In the genomic region with DNA sequence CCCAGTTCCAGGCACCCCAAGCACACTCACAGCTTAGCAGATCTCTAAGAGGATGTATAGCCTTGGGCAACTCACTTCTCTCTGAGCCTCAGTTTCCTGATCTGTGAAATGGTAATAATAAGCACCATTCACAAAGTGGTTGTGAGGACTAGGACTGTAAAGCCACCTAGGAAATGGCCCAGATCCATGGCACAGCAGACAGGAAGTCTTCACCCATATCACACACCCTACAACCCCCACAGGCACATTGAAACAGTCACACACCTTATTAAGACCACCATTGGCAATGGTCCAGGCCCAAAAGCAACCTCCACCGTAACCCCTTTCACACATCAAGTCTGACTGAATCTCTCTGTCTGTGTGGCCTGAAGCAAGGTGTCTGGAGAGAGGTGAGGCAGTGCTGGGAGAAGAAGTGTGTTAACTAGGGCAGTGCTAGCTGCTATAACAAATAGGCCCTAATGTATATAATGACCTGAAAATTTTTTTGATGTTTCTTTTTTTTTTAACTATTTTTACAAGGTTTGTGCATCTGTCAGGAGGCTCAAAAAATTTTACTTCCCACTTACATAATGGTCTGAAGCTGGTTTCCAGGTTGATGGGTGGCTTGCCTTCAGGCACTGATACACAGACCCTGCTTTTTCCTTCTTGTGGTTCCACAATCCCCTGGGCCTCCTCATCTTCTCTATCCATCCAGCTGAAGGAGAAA, we compare ENCODE assay signal across 21 cellular contexts. TPM values are rescaled to one million over a fixed set of nuclear protein-coding genes. Genes with fewer than 3 reads are reported as not detected.
DNase-seq lines count a peak whose midpoint lies in the region; ATAC-seq, FAIRE-seq and TF ChIP-seq lines count a peak whose summit lies in the region.
"Had no signal": no experiment of that assay in that cellular context is flagged by ENCODE, and none has a peak within 500 bp of the region (broad histone marks: within the 10 kb centered on the region; RNA-seq: fewer than 3 reads in every experiment).

No MANE protein-coding gene starts in this region.

- H3K4me1 ChIP-seq in BLaER1 (peaks cover 69% of the 10 kb centered on the region), HepG2 (ENCODE audit: insufficient read depth, low read length) (peaks cover 88% of the 10 kb centered on the region)
- H3K4me1 ChIP-seq in CD4-positive, alpha-beta memory T cell (ENCODE audit: insufficient read depth, low read length), result peaks cover 60% of the 10 kb centered on the region

- intact Hi-C loops in CD4-positive, alpha-beta memory T cell (cut with micrococcal nuclease), result loop anchor here (5.0 kb wide), 1 partner anchor 37 kb away; no protein-coding TSS in a partner anchor
- intact Hi-C loops in HepG2 (cut with micrococcal nuclease; ENCODE audit: unreplicated experiment), result no loop called here

- POLR2A ChIA-PET in CD4-positive, alpha-beta memory T cell (lab: Charles Lee; ENCODE audit: partially characterized antibody), result interaction anchor here (1.7 to 4.9 kb wide), 5 partner anchors 17 to 100 kb away, joined by 4 to 43 read pairs (median 22); a partner anchor contains a TSS
- POLR2A ChIA-PET in HepG2 (lab: Yijun Ruan, JAX), result interaction anchor here (0.6 to 6.8 kb wide), 10 partner anchors 10 to 268 kb away, joined by 3 to 84 read pairs (median 10); a partner anchor contains a TSS

- no peak for DNase-seq in CD4-positive, alpha-beta memory T cell
- no peak for DNase-seq in HepG2 (ENCODE audit: low spot score)
- no peak for DNase-seq in effector CD4-positive, alpha-beta T cell
- DNase-seq: amygdala; foreskin melanocyte; hypothalamus; islet precursor cell; NCI-H187; NCI-H748 treated with DMSO at 0.1 percent for 48 hours; PC-3; stimulated activated naive B cell treated with anti-CD40 and anti-IgM and Interleukin-4, amounts not matched to agents 10 μg/mL and 1 μg/mL and 100 μg/mL, for 72 hours; T-helper 2 cell had no signal

- H2AFZ ChIP-seq in HepG2 (ENCODE audit: low read length), result no peak overlapping the region

- ATAC-seq in HepG2 (no peak), HG02763 (IDR thresholded peaks at IDR 0.05; ENCODE audit: unreplicated experiment) (no peak)
- ATAC-seq: PC-3; sciatic nerve; stimulated activated naive B cell treated with anti-CD40 and anti-IgM and Interleukin-4, amounts not matched to agents 10 μg/mL and 1 μg/mL and 100 μg/mL, for 72 hours had no signal

- no TSS peak for BruUV-seq in HepG2 (replicated peaks; lab: Mats Ljungman, UMichigan)

- TF ChIP-seq CTCF in HepG2 (CRISPR knock-in tag; IDR thresholded peaks at IDR 0.05), result no peak

- TF ChIP-seq POLR2A in HepG2 (IDR thresholded peaks at IDR 0.05; ENCODE audit: insufficient read depth in 1 of 2, low read depth in 2 of 2, low read length in 2 of 2), result no peak

- H3K36me3 ChIP-seq in BLaER1 (no peaks in the 10 kb centered on the region), HepG2 (replicated peaks in 1 of 2; ENCODE audit: control insufficient read depth in 1 of 2, insufficient read depth in 2 of 2, low read length in 2 of 2) (no peaks in the 10 kb centered on the region)
- H3K36me3 ChIP-seq in CD4-positive, alpha-beta memory T cell (ENCODE audit: insufficient read depth, low read length), result no peaks in the 10 kb centered on the region
- H3K36me3 ChIP-seq: cardiac muscle cell had no signal

- peaks cover 11% of the 10 kb centered on the region for H3K79me2 ChIP-seq in HepG2 (ENCODE audit: insufficient read depth, low read length)

- peaks cover 43 to 90% (median 67%) of the 10 kb centered on the region in 4 donors for H3K4me1 Mint-ChIP-seq in CD4-positive, alpha-beta memory T cell

- H3K27ac Mint-ChIP-seq in CD4-positive, alpha-beta memory T cell, result peak overlapping the region in 4 of 7 donors; percentile 33 to 89 (median 36)
- H3K27ac Mint-ChIP-seq: stimulated activated naive B cell treated with anti-CD40 and anti-IgM and Interleukin-4, amounts not matched to agents 10 μg/mL and 1 μg/mL and 100 μg/mL, for 72 hours had no signal

- H3K27ac ChIP-seq in BLaER1 (no peak overlapping the region), HepG2 (ENCODE audit: extremely low read length, insufficient read depth, low read length) (no peak overlapping the region)
- no peak overlapping the region for H3K27ac ChIP-seq in CD4-positive, alpha-beta memory T cell (ENCODE audit: low read depth, low read length)
- H3K27ac ChIP-seq: cardiac muscle cell, epithelial cell of prostate, tibial nerve had no signal

- H3K4me3 Mint-ChIP-seq in CD4-positive, alpha-beta memory T cell, result peak overlapping the region in 3 of 8 donors; percentile 13 to 65 (median 49)
- H3K4me3 Mint-ChIP-seq: stimulated activated naive B cell treated with anti-CD40 and anti-IgM and Interleukin-4, amounts not matched to agents 10 μg/mL and 1 μg/mL and 100 μg/mL, for 72 hours had no signal

- no peak for TF ChIP-seq EP300 in HepG2 (IDR thresholded peaks at IDR 0.05; ENCODE audit: low read depth in 2 of 2, low read length in 2 of 2)
- no peak for TF ChIP-seq EP300 in HepG2 (CRISPR knock-in tag; IDR thresholded peaks at IDR 0.05; ENCODE audit: borderline replicate concordance)

- TF ChIP-seq RAD21 in HepG2 (CRISPR knock-in tag; IDR thresholded peaks at IDR 0.05), result no peak

- H3K4me3 ChIP-seq in BLaER1, result no peak overlapping the region
- H3K4me3 ChIP-seq in CD4-positive, alpha-beta memory T cell (ENCODE audit: low read length in 2 of 2), result no peak overlapping the region
- peak overlapping the region in 1 of 3 experiments; percentile 33; a peak in 1 of 6 replicates for H3K4me3 ChIP-seq in HepG2 (replicated peaks in 1 of 3; ENCODE audit: insufficient read depth in 1 of 3, low read depth in 2 of 3, low read length in 3 of 3)
- H3K4me3 ChIP-seq: cardiac muscle cell, lung, tibial nerve had no signal

- H3K9ac ChIP-seq in BLaER1 (no peak overlapping the region), HepG2 (ENCODE audit: insufficient read depth, low read depth, low read length) (peak overlapping the region; percentile 45)

- H4K20me1 ChIP-seq in BLaER1 (peaks cover 9% of the 10 kb centered on the region), HepG2 (ENCODE audit: insufficient read depth, low read length) (no peaks in the 10 kb centered on the region)

- H3K27me3 Mint-ChIP-seq in CD4-positive, alpha-beta memory T cell, result no peaks in the 10 kb centered on the region
- H3K27me3 Mint-ChIP-seq: stimulated activated naive B cell treated with anti-CD40 and anti-IgM and Interleukin-4, amounts not matched to agents 10 μg/mL and 1 μg/mL and 100 μg/mL, for 72 hours had no signal

- H3K36me3 Mint-ChIP-seq in CD4-positive, alpha-beta memory T cell, result peaks cover 7 to 31% of the 10 kb centered on the region in 2 donors

- no peak for FAIRE-seq in HepG2 (lab: Jason Lieb, UNC)

- 100% methylated on average over 1 of the region's 1 CpG for WGBS in HepG2 (ENCODE audit: low lambda C conversion rate)

- CTCF ChIA-PET in CD4-positive, alpha-beta memory T cell (lab: Charles Lee; ENCODE audit: partially characterized antibody), result interaction anchor here (1.3 to 8.7 kb wide), 5 partner anchors 15 to 48 kb away, joined by 5 to 90 read pairs (median 11); no protein-coding TSS in a partner anchor
- CTCF ChIA-PET in HepG2 (lab: Yijun Ruan, JAX; ENCODE audit: low intra/inter-chr PET ratio, low total read pairs), result no interaction called here

- in situ Hi-C loops in HepG2 (cut with HindIII; ENCODE audit: extremely low pct_ligation_motif_present, low pct_unique_long_range_greater_than_20kb), result loop anchor here (25.0 kb wide), 1 partner anchor 818 kb away; a partner anchor contains a TSS

- H3K4me2 ChIP-seq in BLaER1, result peak overlapping the region; percentile 99
- peak overlapping the region; percentile 75; the same call in 1 of the 2 replicates for H3K4me2 ChIP-seq in HepG2 (ENCODE audit: low read depth, low read length)

- no peaks in the 10 kb centered on the region for H3K9me3 ChIP-seq in BLaER1
- no peaks in the 10 kb centered on the region for H3K9me3 ChIP-seq in CD4-positive, alpha-beta memory T cell (ENCODE audit: control insufficient read depth in 1 of 2, low read length in 2 of 2)
- H3K9me3 ChIP-seq in HepG2 (ENCODE audit: low read length), result no peaks in the 10 kb centered on the region
- H3K9me3 ChIP-seq: tibial nerve had no signal

- H3K27me3 ChIP-seq in BLaER1, result no peaks in the 10 kb centered on the region
- H3K27me3 ChIP-seq in CD4-positive, alpha-beta memory T cell (ENCODE audit: insufficient read depth, low read length), result no peaks in the 10 kb centered on the region
- peaks cover 0 to 6% of the 10 kb centered on the region in 2 experiments; a peak in 1 of 5 replicates for H3K27me3 ChIP-seq in HepG2 (ENCODE audit: control insufficient read depth in 1 of 2, insufficient read depth in 2 of 2, low read length in 2 of 2)
- H3K27me3 ChIP-seq: cardiac muscle cell, tibial nerve had no signal

- peaks cover 0 to 3% (median under 1%) of the 10 kb centered on the region in 8 donors for H3K9me3 Mint-ChIP-seq in CD4-positive, alpha-beta memory T cell
- H3K9me3 Mint-ChIP-seq: stimulated activated naive B cell treated with anti-CD40 and anti-IgM and Interleukin-4, amounts not matched to agents 10 μg/mL and 1 μg/mL and 100 μg/mL, for 72 hours had no signal

RNA-seq across cellular contexts. Expression of a gene that starts 2.4 kb away (rescaled TPM):
- total RNA-seq in CD4-positive, alpha-beta memory T cell, result 100 to 1,000 TPM; 167 to 168 TPM
- polyA plus RNA-seq in CD4-positive, alpha-beta memory T cell, result 10 to 100 TPM; 62.3 to 96.7 TPM
- 10.7 and 11.1 TPM in 2 replicates for total RNA-seq in HepG2 (2016; rRNA removed; fragmentation: Illumina TruSeq; extraction: Trizol)
- 15.3 and 15.8 TPM in 2 replicates for total RNA-seq in HepG2 (2016; cell fraction: cytosol; rRNA removed; fragmentation: Illumina TruSeq; extraction: Trizol; ENCODE audit: low read depth)
- total RNA-seq in HepG2 (2016; cell fraction: insoluble cytoplasmic fraction; rRNA removed; fragmentation: Illumina TruSeq; extraction: Trizol), result 7.2 and 12.8 TPM in 2 replicates
- 15.5 and 16.6 TPM in 2 replicates for total RNA-seq in HepG2 (2016; cell fraction: membrane; rRNA removed; fragmentation: Illumina TruSeq; extraction: Trizol)
- 7.6 and 9.6 TPM in 2 replicates for total RNA-seq in HepG2 (2016; cell fraction: nucleus; rRNA removed; fragmentation: Illumina TruSeq; extraction: Trizol)
- polyA plus RNA-seq in HepG2 (2011; rRNA removed), result 17.2 and 27.9 TPM in 2 replicates
- 20.3 and 35.1 TPM in 2 replicates for polyA plus RNA-seq in HepG2 (2011; cell fraction: cytosol; rRNA removed)
- 48.0 and 49.7 TPM in 2 replicates for polyA plus RNA-seq in HepG2 (2011; cell fraction: nucleus; rRNA removed)
- 9.3 and 16.2 TPM in 2 replicates for polyA plus RNA-seq in HepG2 (2012)
- 11.0 and 13.5 TPM in 2 replicates for polyA plus RNA-seq in HepG2 (2016; cell fraction: cytosol; fragmentation: Illumina TruSeq; extraction: Trizol; ENCODE audit: low read depth)
- polyA plus RNA-seq in HepG2 (2016; cell fraction: insoluble cytoplasmic fraction; fragmentation: Illumina TruSeq; extraction: Trizol; ENCODE audit: low read depth), result 14.8 and 16.5 TPM in 2 replicates
- 11.0 and 11.4 TPM in 2 replicates for polyA plus RNA-seq in HepG2 (2016; cell fraction: membrane; fragmentation: Illumina TruSeq; extraction: Trizol; ENCODE audit: low read depth)
- polyA plus RNA-seq in HepG2 (2016; cell fraction: nucleus; fragmentation: Illumina TruSeq; extraction: Trizol; ENCODE audit: insufficient read depth, low read depth), result 19.6 TPM in 2 replicates
- polyA minus RNA-seq in HepG2 (2011; rRNA and poly(A)+ RNA removed; ENCODE audit: low replicate concordance), result 0.82 and 20.7 TPM in 2 replicates
- 7.2 and 9.7 TPM in 2 replicates for polyA minus RNA-seq in HepG2 (2011; cell fraction: cytosol; rRNA and poly(A)+ RNA removed)
- polyA minus RNA-seq in HepG2 (2011; cell fraction: nucleus; rRNA and poly(A)+ RNA removed), result 10.6 and 12.8 TPM in 2 replicates

RNA-seq across cellular contexts. Expression of a gene that starts 3.8 kb away (rescaled TPM):
- total RNA-seq in CD4-positive, alpha-beta memory T cell, result 100 to 1,000 TPM; 114 to 123 TPM
- polyA plus RNA-seq in CD4-positive, alpha-beta memory T cell, result 100 to 1,000 TPM; 223 to 322 TPM
- total RNA-seq in HepG2 (2016; rRNA removed; fragmentation: Illumina TruSeq; extraction: Trizol), result 94.5 and 191 TPM in 2 replicates
- total RNA-seq in HepG2 (2016; cell fraction: cytosol; rRNA removed; fragmentation: Illumina TruSeq; extraction: Trizol; ENCODE audit: low read depth), result 72.5 and 74.4 TPM in 2 replicates
- total RNA-seq in HepG2 (2016; cell fraction: insoluble cytoplasmic fraction; rRNA removed; fragmentation: Illumina TruSeq; extraction: Trizol), result 86.8 and 210 TPM in 2 replicates
- total RNA-seq in HepG2 (2016; cell fraction: membrane; rRNA removed; fragmentation: Illumina TruSeq; extraction: Trizol), result 109 and 128 TPM in 2 replicates
- 152 and 179 TPM in 2 replicates for total RNA-seq in HepG2 (2016; cell fraction: nucleus; rRNA removed; fragmentation: Illumina TruSeq; extraction: Trizol)
- polyA plus RNA-seq in HepG2 (2011; rRNA removed), result 193 and 197 TPM in 2 replicates
- polyA plus RNA-seq in HepG2 (2011; cell fraction: cytosol; rRNA removed), result 220 and 352 TPM in 2 replicates
- 256 and 281 TPM in 2 replicates for polyA plus RNA-seq in HepG2 (2011; cell fraction: nucleus; rRNA removed)
- polyA plus RNA-seq in HepG2 (2012), result 71.8 and 108 TPM in 2 replicates
- polyA plus RNA-seq in HepG2 (2016; cell fraction: cytosol; fragmentation: Illumina TruSeq; extraction: Trizol; ENCODE audit: low read depth), result 82.2 and 93.0 TPM in 2 replicates
- polyA plus RNA-seq in HepG2 (2016; cell fraction: insoluble cytoplasmic fraction; fragmentation: Illumina TruSeq; extraction: Trizol; ENCODE audit: low read depth), result 90.8 and 112 TPM in 2 replicates
- polyA plus RNA-seq in HepG2 (2016; cell fraction: membrane; fragmentation: Illumina TruSeq; extraction: Trizol; ENCODE audit: low read depth), result 103 and 135 TPM in 2 replicates
- 241 and 283 TPM in 2 replicates for polyA plus RNA-seq in HepG2 (2016; cell fraction: nucleus; fragmentation: Illumina TruSeq; extraction: Trizol; ENCODE audit: insufficient read depth, low read depth)
- polyA minus RNA-seq in HepG2 (2011; rRNA and poly(A)+ RNA removed; ENCODE audit: low replicate concordance), result 353 and 575 TPM in 2 replicates
- 147 and 182 TPM in 2 replicates for polyA minus RNA-seq in HepG2 (2011; cell fraction: cytosol; rRNA and poly(A)+ RNA removed)
- 87.0 and 96.2 TPM in 2 replicates for polyA minus RNA-seq in HepG2 (2011; cell fraction: nucleus; rRNA and poly(A)+ RNA removed)

RNA-seq across cellular contexts. Expression of a gene that starts 28.9 kb away (rescaled TPM):
- total RNA-seq in CD4-positive, alpha-beta memory T cell, result under 1 TPM in 1 of 2 experiments, not detected in 1; 0.11 TPM
- polyA plus RNA-seq in CD4-positive, alpha-beta memory T cell, result not detected
- 0.20 TPM in 1 of 2 replicates, not detected in the other for total RNA-seq in HepG2 (2016; rRNA removed; fragmentation: Illumina TruSeq; extraction: Trizol)
- total RNA-seq in HepG2 (2016; cell fraction: cytosol; rRNA removed; fragmentation: Illumina TruSeq; extraction: Trizol; ENCODE audit: low read depth), result not detected in 2 replicates
- not detected in 2 replicates for total RNA-seq in HepG2 (2016; cell fraction: insoluble cytoplasmic fraction; rRNA removed; fragmentation: Illumina TruSeq; extraction: Trizol)
- not detected in 2 replicates for total RNA-seq in HepG2 (2016; cell fraction: membrane; rRNA removed; fragmentation: Illumina TruSeq; extraction: Trizol)
- total RNA-seq in HepG2 (2016; cell fraction: nucleus; rRNA removed; fragmentation: Illumina TruSeq; extraction: Trizol), result not detected in 2 replicates
- polyA plus RNA-seq in HepG2 (2011; rRNA removed), result 0.03 TPM in 2 replicates
- 0.03 TPM in 1 of 2 replicates, not detected in the other for polyA plus RNA-seq in HepG2 (2011; cell fraction: cytosol; rRNA removed)
- polyA plus RNA-seq in HepG2 (2011; cell fraction: nucleus; rRNA removed), result 0.21 and 0.24 TPM in 2 replicates
- not detected in 2 replicates for polyA plus RNA-seq in HepG2 (2012)
- polyA plus RNA-seq in HepG2 (2016; cell fraction: cytosol; fragmentation: Illumina TruSeq; extraction: Trizol; ENCODE audit: low read depth), result not detected in 2 replicates
- polyA plus RNA-seq in HepG2 (2016; cell fraction: insoluble cytoplasmic fraction; fragmentation: Illumina TruSeq; extraction: Trizol; ENCODE audit: low read depth), result not detected in 2 replicates
- polyA plus RNA-seq in HepG2 (2016; cell fraction: membrane; fragmentation: Illumina TruSeq; extraction: Trizol; ENCODE audit: low read depth), result not detected in 2 replicates
- not detected in 2 replicates for polyA plus RNA-seq in HepG2 (2016; cell fraction: nucleus; fragmentation: Illumina TruSeq; extraction: Trizol; ENCODE audit: insufficient read depth, low read depth)
- polyA minus RNA-seq in HepG2 (2011; rRNA and poly(A)+ RNA removed; ENCODE audit: low replicate concordance), result not detected in 2 replicates
- 1.4 TPM in 1 of 2 replicates, not detected in the other for polyA minus RNA-seq in HepG2 (2011; cell fraction: cytosol; rRNA and poly(A)+ RNA removed)
- not detected in 2 replicates for polyA minus RNA-seq in HepG2 (2011; cell fraction: nucleus; rRNA and poly(A)+ RNA removed)
- total RNA-seq: cardiac muscle cell, dermis microvascular lymphatic vessel endothelial cell, lung, osteocyte, sciatic nerve, tibial nerve had no signal
- polyA plus RNA-seq: cardiac muscle cell had no signal

RNA-seq across cellular contexts. Expression of a gene that starts 43.6 kb away (rescaled TPM):
- 10 to 100 TPM; 17.3 TPM for total RNA-seq in CD4-positive, alpha-beta memory T cell
- polyA plus RNA-seq in CD4-positive, alpha-beta memory T cell, result 1 to 10 TPM in 1 of 2 donors, under 1 TPM in 1; 0.28 to 1.2 TPM
- 9.9 and 12.8 TPM in 2 replicates for total RNA-seq in HepG2 (2016; rRNA removed; fragmentation: Illumina TruSeq; extraction: Trizol)
- 6.1 and 6.8 TPM in 2 replicates for total RNA-seq in HepG2 (2016; cell fraction: cytosol; rRNA removed; fragmentation: Illumina TruSeq; extraction: Trizol; ENCODE audit: low read depth)
- 11.7 and 11.8 TPM in 2 replicates for total RNA-seq in HepG2 (2016; cell fraction: insoluble cytoplasmic fraction; rRNA removed; fragmentation: Illumina TruSeq; extraction: Trizol)
- 6.6 TPM in 2 replicates for total RNA-seq in HepG2 (2016; cell fraction: membrane; rRNA removed; fragmentation: Illumina TruSeq; extraction: Trizol)
- 10.4 and 14.3 TPM in 2 replicates for total RNA-seq in HepG2 (2016; cell fraction: nucleus; rRNA removed; fragmentation: Illumina TruSeq; extraction: Trizol)
- 10.5 and 11.2 TPM in 2 replicates for polyA plus RNA-seq in HepG2 (2011; rRNA removed)
- polyA plus RNA-seq in HepG2 (2011; cell fraction: cytosol; rRNA removed), result 6.0 and 15.2 TPM in 2 replicates
- 68.6 and 87.5 TPM in 2 replicates for polyA plus RNA-seq in HepG2 (2011; cell fraction: nucleus; rRNA removed)
- polyA plus RNA-seq in HepG2 (2012), result 4.6 and 6.6 TPM in 2 replicates
- 4.5 and 5.4 TPM in 2 replicates for polyA plus RNA-seq in HepG2 (2016; cell fraction: cytosol; fragmentation: Illumina TruSeq; extraction: Trizol; ENCODE audit: low read depth)
- 8.2 and 10.7 TPM in 2 replicates for polyA plus RNA-seq in HepG2 (2016; cell fraction: insoluble cytoplasmic fraction; fragmentation: Illumina TruSeq; extraction: Trizol; ENCODE audit: low read depth)
- polyA plus RNA-seq in HepG2 (2016; cell fraction: membrane; fragmentation: Illumina TruSeq; extraction: Trizol; ENCODE audit: low read depth), result 5.8 and 5.9 TPM in 2 replicates
- 28.9 and 39.4 TPM in 2 replicates for polyA plus RNA-seq in HepG2 (2016; cell fraction: nucleus; fragmentation: Illumina TruSeq; extraction: Trizol; ENCODE audit: insufficient read depth, low read depth)
- polyA minus RNA-seq in HepG2 (2011; rRNA and poly(A)+ RNA removed; ENCODE audit: low replicate concordance), result 8.1 and 15.6 TPM in 2 replicates
- polyA minus RNA-seq in HepG2 (2011; cell fraction: cytosol; rRNA and poly(A)+ RNA removed), result 4.1 and 5.1 TPM in 2 replicates
- 8.7 and 9.7 TPM in 2 replicates for polyA minus RNA-seq in HepG2 (2011; cell fraction: nucleus; rRNA and poly(A)+ RNA removed)

RNA-seq across cellular contexts. Expression of a gene that starts 45.1 kb away (rescaled TPM):
- not detected for total RNA-seq in CD4-positive, alpha-beta memory T cell
- not detected for polyA plus RNA-seq in CD4-positive, alpha-beta memory T cell
- not detected in 2 replicates for total RNA-seq in HepG2 (2016; rRNA removed; fragmentation: Illumina TruSeq; extraction: Trizol)
- total RNA-seq in HepG2 (2016; cell fraction: cytosol; rRNA removed; fragmentation: Illumina TruSeq; extraction: Trizol; ENCODE audit: low read depth), result not detected in 2 replicates
- not detected in 2 replicates for total RNA-seq in HepG2 (2016; cell fraction: insoluble cytoplasmic fraction; rRNA removed; fragmentation: Illumina TruSeq; extraction: Trizol)
- total RNA-seq in HepG2 (2016; cell fraction: membrane; rRNA removed; fragmentation: Illumina TruSeq; extraction: Trizol), result not detected in 2 replicates
- total RNA-seq in HepG2 (2016; cell fraction: nucleus; rRNA removed; fragmentation: Illumina TruSeq; extraction: Trizol), result not detected in 2 replicates
- not detected in 2 replicates for polyA plus RNA-seq in HepG2 (2011; rRNA removed)
- not detected in 2 replicates for polyA plus RNA-seq in HepG2 (2011; cell fraction: cytosol; rRNA removed)
- not detected in 2 replicates for polyA plus RNA-seq in HepG2 (2011; cell fraction: nucleus; rRNA removed)
- polyA plus RNA-seq in HepG2 (2012), result not detected in 2 replicates
- polyA plus RNA-seq in HepG2 (2016; cell fraction: cytosol; fragmentation: Illumina TruSeq; extraction: Trizol; ENCODE audit: low read depth), result not detected in 2 replicates
- not detected in 2 replicates for polyA plus RNA-seq in HepG2 (2016; cell fraction: insoluble cytoplasmic fraction; fragmentation: Illumina TruSeq; extraction: Trizol; ENCODE audit: low read depth)
- not detected in 2 replicates for polyA plus RNA-seq in HepG2 (2016; cell fraction: membrane; fragmentation: Illumina TruSeq; extraction: Trizol; ENCODE audit: low read depth)
- polyA plus RNA-seq in HepG2 (2016; cell fraction: nucleus; fragmentation: Illumina TruSeq; extraction: Trizol; ENCODE audit: insufficient read depth, low read depth), result not detected in 2 replicates
- not detected in 2 replicates for polyA minus RNA-seq in HepG2 (2011; rRNA and poly(A)+ RNA removed; ENCODE audit: low replicate concordance)
- not detected in 2 replicates for polyA minus RNA-seq in HepG2 (2011; cell fraction: cytosol; rRNA and poly(A)+ RNA removed)
- polyA minus RNA-seq in HepG2 (2011; cell fraction: nucleus; rRNA and poly(A)+ RNA removed), result not detected in 2 replicates
- total RNA-seq: cardiac muscle cell, dermis microvascular lymphatic vessel endothelial cell, lung, osteocyte, PC-3, sciatic nerve, tibial nerve had no signal
- polyA plus RNA-seq: cardiac muscle cell, lung had no signal

Comparison
In these comparisons a context has a peak if more than half of its experiments do, and no peak if none do; other contexts are left out.
1. RNA of a gene that starts 2.4 kb away (total RNA-seq): 167 to 168 TPM in CD4-positive, alpha-beta memory T cell; 7.2 to 16.6 TPM in HepG2; every median in the first group is over 4 times any median in the second.